Comparison of ENCODE assay signal across 8 cellular contexts in genomic region chr2:179129574-179130238, GRCh38.
DNase-seq lines count a peak whose midpoint lies in the region; ATAC-seq and TF ChIP-seq lines count a peak whose summit lies in the region.

No MANE protein-coding gene starts in this region.

- POLR2A ChIA-PET in HEK293 (lab: Yijun Ruan, JAX), result no interaction called here

- no peak for ATAC-seq in sciatic nerve

- CTCF ChIA-PET in HEK293 (lab: Yijun Ruan, JAX), result interaction anchor here (0.6 to 2.3 kb wide), 28 partner anchors 9 to 368 kb away, joined by 3 to 18 read pairs (median 4); no protein-coding TSS in a partner anchor

- DNase-seq in DMS53 treated with DMSO at 0.1 percent for 48 hours (lab: John Stamatoyannopoulos, UW; ENCODE audit: unreplicated experiment), result peak; percentile 20
- DNase-seq in SW480 (ENCODE audit: low spot score), result peak; percentile 8
- DNase-seq in iPS-NIHi7 (ENCODE audit: extremely low spot score), result peak; percentile 14
- no peak for DNase-seq in sciatic nerve (ENCODE audit: low spot score)
- DNase-seq in NCI-H1092 treated with DMSO at 0.1 percent for 48 hours (lab: John Stamatoyannopoulos, UW), result no peak
- no peak for DNase-seq in activated naive CD4-positive, alpha-beta T cell (lab: John Stamatoyannopoulos, UW)
- no peak for DNase-seq in UCSD-AML1 (lab: John Stamatoyannopoulos, UW; ENCODE audit: unreplicated experiment)

- no peaks in the 10 kb centered on the region; a peak in 2 of 3 replicates for H3K36me3 ChIP-seq in HEK293 (ENCODE audit: control insufficient read depth in 2 of 2, insufficient read depth in 1 of 2, low read length in 2 of 2)

- intact Hi-C loops in sciatic nerve (cut with DNase I), result no loop called here

- no peak overlapping the region for H3K27ac ChIP-seq in HEK293 (ENCODE audit: extremely low read depth, low read depth, low read length)

- H3K4me1 ChIP-seq in HEK293 (ENCODE audit: control insufficient read depth, insufficient read depth, low read length), result no peaks in the 10 kb centered on the region

- no peaks in the 10 kb centered on the region for H3K9me3 ChIP-seq in HEK293 (ENCODE audit: control insufficient read depth, insufficient read depth, low read depth, low read length)

- H3K4me3 ChIP-seq in HEK293 (ENCODE audit: low read depth, low read length), result no peak overlapping the region

- peak; percentile 29 for TF ChIP-seq CTCF in HEK293 (tag by site-specific recombination; IDR thresholded peaks at IDR 0.05)

TF ChIP-seq in HEK293, 187 proteins besides CTCF, POLR2A, EP300 and RAD21:
- TF ChIP-seq ZNF654 (tag by site-specific recombination; IDR thresholded peaks at IDR 0.05; ENCODE audit: low read depth) (peak; percentile 39), KLF8 (tag by site-specific recombination; IDR thresholded peaks at IDR 0.05) (no peak), BCL6B (tag by site-specific recombination; IDR thresholded peaks at IDR 0.05) (no peak)
TF ChIP-seq in HEK293: peak in this region for 1.

Comparison
In these comparisons a context has a peak if more than half of its experiments do, and no peak if none do; other contexts are left out.
1. DNase-seq: peak in DMS53 treated with DMSO at 0.1 percent for 48 hours (single experiment), SW480 (single experiment) and iPS-NIHi7 (single experiment); none in sciatic nerve (single experiment), NCI-H1092 treated with DMSO at 0.1 percent for 48 hours (single experiment), activated naive CD4-positive, alpha-beta T cell (0 of 4) and UCSD-AML1 (single experiment).